1 cellular context compared by ENCODE assay signal in genomic region chr9:14960881-14961280, GRCh38.
TF ChIP-seq lines count a peak whose summit lies in the region.

No MANE protein-coding gene starts in this region.

TF ChIP-seq in HepG2, 621 proteins besides CTCF, POLR2A, EP300 and RAD21:
- TF ChIP-seq MBD4 (IDR thresholded peaks at IDR 0.05; ENCODE audit: borderline replicate concordance, low read length) (no peak), JUNB (CRISPR knock-in tag; IDR thresholded peaks at IDR 0.05; ENCODE audit: borderline replicate concordance) (no peak), ZNF333 (CRISPR knock-in tag; IDR thresholded peaks at IDR 0.05; ENCODE audit: borderline replicate concordance) (no peak), ZNF468 (CRISPR knock-in tag; IDR thresholded peaks at IDR 0.05) (no peak), KDM3A (CRISPR knock-in tag; IDR thresholded peaks at IDR 0.05; ENCODE audit: low read depth) (peak; percentile 26; the same call in 1 of the 2 replicates), FOXA1 (IDR thresholded peaks at IDR 0.05) (no peak), FOXA1 (CRISPR knock-in tag; IDR thresholded peaks at IDR 0.05) (0 out of 2 replicates have a peak, but pooled peaks have one; percentile 20), ZNF879 (CRISPR knock-in tag; IDR thresholded peaks at IDR 0.05) (0 out of 2 replicates have a peak, but pooled peaks have one; percentile 6), ZMYM3 (CRISPR knock-in tag; IDR thresholded peaks at IDR 0.05) (peak; percentile 91), MIER2 (CRISPR knock-in tag; IDR thresholded peaks at IDR 0.05) (0 out of 2 replicates have a peak, but pooled peaks have one; percentile 8), ZNF275 (CRISPR knock-in tag; IDR thresholded peaks at IDR 0.05; ENCODE audit: borderline replicate concordance) (no peak), ZSCAN12 (CRISPR knock-in tag; IDR thresholded peaks at IDR 0.05) (no peak), ZNF768 (CRISPR knock-in tag; IDR thresholded peaks at IDR 0.05) (peak; percentile 90; the same call in 1 of the 2 replicates), SIX1 (CRISPR knock-in tag; IDR thresholded peaks at IDR 0.05; ENCODE audit: borderline replicate concordance) (no peak), ZFP1 (CRISPR knock-in tag; IDR thresholded peaks at IDR 0.05) (0 out of 2 replicates have a peak, but pooled peaks have one; percentile 14), ZKSCAN8 (CRISPR knock-in tag; IDR thresholded peaks at IDR 0.05; ENCODE audit: borderline replicate concordance) (no peak)
- TF ChIP-seq, protein P1, sequence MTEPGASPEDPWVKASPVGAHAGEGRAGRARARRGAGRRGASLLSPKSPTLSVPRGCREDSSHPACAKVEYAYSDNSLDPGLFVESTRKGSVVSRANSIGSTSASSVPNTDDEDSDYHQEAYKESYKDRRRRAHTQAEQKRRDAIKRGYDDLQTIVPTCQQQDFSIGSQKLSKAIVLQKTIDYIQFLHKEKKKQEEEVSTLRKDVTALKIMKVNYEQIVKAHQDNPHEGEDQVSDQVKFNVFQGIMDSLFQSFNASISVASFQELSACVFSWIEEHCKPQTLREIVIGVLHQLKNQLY (CRISPR knock-in tag; IDR thresholded peaks at IDR 0.05), result no peak
